In the genomic region with DNA sequence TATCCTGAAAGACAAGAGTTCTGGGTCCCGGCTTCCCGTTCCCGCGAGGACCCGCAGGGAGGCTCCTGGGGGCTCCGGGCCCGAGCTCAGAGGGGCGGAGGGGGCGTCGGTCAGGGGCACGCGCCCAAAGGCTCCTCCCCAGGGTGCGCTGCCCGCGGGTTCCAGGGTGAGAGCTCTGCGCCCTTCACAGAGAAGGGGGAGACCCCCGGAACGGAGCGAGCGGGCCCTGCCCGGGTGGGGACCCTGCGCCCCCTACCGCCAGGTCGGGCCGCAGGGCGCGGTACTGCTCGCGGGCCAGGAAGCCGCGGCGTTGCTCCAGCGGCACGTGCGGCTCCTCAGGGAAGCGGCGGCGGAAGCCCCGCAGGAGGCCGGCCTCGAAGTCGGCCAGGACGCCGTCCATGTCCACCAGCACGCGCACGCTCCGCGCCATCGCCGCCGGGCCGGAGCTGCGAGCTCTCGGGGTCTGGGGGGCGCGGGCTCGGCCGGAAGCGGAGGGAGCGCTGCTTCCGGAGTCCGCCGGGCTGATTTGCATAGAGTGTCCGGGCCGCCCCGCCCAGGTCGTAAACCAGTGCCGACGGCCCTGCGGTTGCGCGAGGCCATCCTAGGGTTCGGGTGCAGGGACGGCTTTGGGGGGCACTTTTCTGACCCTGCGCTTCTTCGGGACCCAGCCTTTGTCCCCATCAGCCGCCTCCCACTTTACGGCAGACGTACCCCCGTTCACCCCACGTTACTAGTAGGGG, we compare ENCODE assay signal across 8 cellular contexts. TPM values are rescaled to one million over a fixed set of nuclear protein-coding genes. Genes with fewer than 3 reads are reported as not detected.
DNase-seq lines count a peak whose midpoint lies in the region; ATAC-seq and TF ChIP-seq lines count a peak whose summit lies in the region.

NT5C (minus strand) TSS at position 465 of the 740 bp plus-strand sequence; CDS start at position 430, 35 bp downstream.

- WGBS in body of pancreas, 2 donors: 1 to 3% methylated on average over 7 to 70 of the region's 82 CpGs
- WGBS in iPS DF 6.9 (ENCODE audit: insufficient coverage, insufficient read length): no CpG with 5 or more reads among the region's 82 CpGs

- ATAC-seq in HG02763 (IDR thresholded peaks at IDR 0.05; ENCODE audit: unreplicated experiment) (peak; percentile 75), body of pancreas (peak; percentile 89), gastrocnemius medialis (peak; percentile 90 to 91)

- H3K4me1 ChIP-seq in body of pancreas: peaks cover 18% of the 10 kb centered on the region
- H3K4me1 ChIP-seq in iPS DF 6.9 (ENCODE audit: control insufficient read depth, insufficient read depth, low read length): no peaks in the 10 kb centered on the region; the same call in 1 of the 2 replicates
- H3K4me1 ChIP-seq in gastrocnemius medialis: peaks cover 0 to 12% of the 10 kb centered on the region in 2 donors

- TF ChIP-seq POLR2A in body of pancreas (IDR thresholded peaks at IDR 0.05): peak; percentile 33 to 59 (median 56)
- TF ChIP-seq POLR2A in gastrocnemius medialis (IDR thresholded peaks at IDR 0.05): peak; percentile 36 to 72

- DNase-seq in NCI-H2029 (lab: John Stamatoyannopoulos, UW): peak; percentile 65
- no peak for DNase-seq in NCI-H2029 treated with DMSO at 0.1 percent for 48 hours (lab: John Stamatoyannopoulos, UW)
- peak; percentile 74 for DNase-seq in NCI-H146 treated with DMSO at 0.1 percent for 48 hours (lab: John Stamatoyannopoulos, UW; ENCODE audit: unreplicated experiment)
- peak; percentile 78 for DNase-seq in T1000 (lab: John Stamatoyannopoulos, UW)
- peak; percentile 76 to 85 (median 82) for DNase-seq in body of pancreas
- DNase-seq in iPS DF 6.9 (ENCODE audit: low read depth, low spot score): no peak
- DNase-seq in gastrocnemius medialis: peak; percentile 62 to 77

- TF ChIP-seq CTCF in body of pancreas (IDR thresholded peaks at IDR 0.05): peak; percentile 37 to 86 (median 55)
- TF ChIP-seq CTCF in gastrocnemius medialis (IDR thresholded peaks at IDR 0.05 in 4 of 5, conservative IDR thresholded peaks at IDR 0.05 in 1 of 5): peak; percentile 74 to 82 (median 76)

- H3K27ac ChIP-seq in body of pancreas (peak within 1 kb of the TSS; percentile 48 to 89 (median 87)), iPS DF 6.9 (ENCODE audit: low read length) (no peak within 1 kb of the TSS), gastrocnemius medialis (peak within 1 kb of the TSS; percentile 86 to 96 (median 90))

- H3K4me3 ChIP-seq in body of pancreas: peak within 1 kb of the TSS; percentile 76 to 92
- peak within 1 kb of the TSS; percentile 75 for H3K4me3 ChIP-seq in iPS DF 6.9 (ENCODE audit: low read length)
- H3K4me3 ChIP-seq in gastrocnemius medialis: peak within 1 kb of the TSS; percentile 78 to 92 (median 90)

- H3K27me3 ChIP-seq in body of pancreas (no peaks in the 10 kb centered on the region), iPS DF 6.9 (ENCODE audit: control insufficient read depth, insufficient read depth, low read length) (no peaks in the 10 kb centered on the region), gastrocnemius medialis (no peaks in the 10 kb centered on the region)

- H3K36me3 ChIP-seq in body of pancreas (replicated peaks in 1 of 2; ENCODE audit: insufficient read depth in 1 of 2, low read depth in 2 of 2): no peaks in the 10 kb centered on the region
- peaks cover 15% of the 10 kb centered on the region for H3K36me3 ChIP-seq in iPS DF 6.9 (ENCODE audit: control insufficient read depth, insufficient read depth, low read length)
- H3K36me3 ChIP-seq in gastrocnemius medialis: peaks cover 0 to 9% of the 10 kb centered on the region in 2 donors

- intact Hi-C loops in body of pancreas (cut with DNase I): no loop called here
- intact Hi-C loops in gastrocnemius medialis (cut with DNase I; ENCODE audit: low total_unique reads): loop anchor here (1.0 to 5.0 kb wide), 4 partner anchors 17 to 71 kb away; partner anchors contain the start of genes JPT1 and SUMO2

- in situ Hi-C loops in gastrocnemius medialis (cut with MboI; ENCODE audit: low sequenced_read_pairs in 4 of 4): no loop called here

- H3K9me3 ChIP-seq in body of pancreas (no peaks in the 10 kb centered on the region), iPS DF 6.9 (ENCODE audit: control insufficient read depth, insufficient read depth, low read length) (no peaks in the 10 kb centered on the region), gastrocnemius medialis (no peaks in the 10 kb centered on the region)

RNA-seq across cellular contexts. Expression of gene NT5C, which starts in this region (rescaled TPM):
- total RNA-seq in body of pancreas (10 to 100 TPM; 69.9 to 71.3 TPM), gastrocnemius medialis (100 to 1,000 TPM in 1 of 4 donors, 10 to 100 TPM in 3; 62.8 to 111 (median 68.0) TPM)

Comparison
In these comparisons a context has a peak if more than half of its experiments do, and no peak if none do; other contexts are left out.
1. DNase-seq: peak in NCI-H2029 (single experiment), NCI-H146 treated with DMSO at 0.1 percent for 48 hours (single experiment), T1000 (single experiment), body of pancreas (4 of 4) and gastrocnemius medialis (2 of 2); none in NCI-H2029 treated with DMSO at 0.1 percent for 48 hours (single experiment) and iPS DF 6.9 (single experiment).
2. Peak in every context shown above with its lines, with median percentiles within 50 percentile points of each other: ATAC-seq and H3K4me3 ChIP-seq.